10 cellular contexts compared by ENCODE assay signal in genomic region chr11:65445101-65445603, GRCh38. TPM values are rescaled to one million over a fixed set of nuclear protein-coding genes. Genes with fewer than 3 reads are reported as not detected.
DNase-seq lines count a peak whose midpoint lies in the region; ATAC-seq, FAIRE-seq and TF ChIP-seq lines count a peak whose summit lies in the region.
"Had no signal": no experiment of that assay in that cellular context is flagged by ENCODE, and none has a peak within 500 bp of the region (broad histone marks: within the 10 kb centered on the region; RNA-seq: fewer than 3 reads in every experiment).

No MANE protein-coding gene starts in this region.

- H3K4me2 ChIP-seq in SK-N-SH (no peak overlapping the region), endothelial cell of umbilical vein (ENCODE audit: insufficient read depth, low read length) (no peak overlapping the region)

- 93% methylated on average over 13 of the region's 15 CpGs for WGBS in SK-N-SH (ENCODE audit: low lambda C conversion rate)

- POLR2A ChIA-PET in SK-N-SH (lab: Yijun Ruan, JAX) (interaction anchor here (0.9 to 4.5 kb wide), 5 partner anchors 22 to 65 kb away, joined by 3 to 28 read pairs (median 7); partner anchors contain the start of genes MALAT1 and NEAT1), endothelial cell of umbilical vein (lab: Charles Lee) (interaction anchor here (0.5 to 6.9 kb wide), 5 partner anchors 13 to 122 kb away, joined by 3 to 70 read pairs (median 3); partner anchors contain the start of gene MALAT1)

- H3K27ac ChIP-seq in SK-N-SH (ENCODE audit: low read depth in 2 of 2, low read length in 1 of 2): peak overlapping the region; percentile 53 to 100
- no peak overlapping the region for H3K27ac ChIP-seq in endothelial cell of umbilical vein (ENCODE audit: insufficient read depth, low read depth, low read length)

- ATAC-seq in omental fat pad (ENCODE audit: low FRiP score) (peak; percentile 0), GM21737 (IDR thresholded peaks at IDR 0.05; ENCODE audit: unreplicated experiment) (no peak), HG03520 (IDR thresholded peaks at IDR 0.05; ENCODE audit: unreplicated experiment) (no peak)

- H3K4me1 ChIP-seq in SK-N-SH (ENCODE audit: control insufficient read depth in 1 of 2, insufficient read depth in 2 of 2, low read depth in 1 of 2, low read length in 1 of 2): peaks cover 0 to 19% of the 10 kb centered on the region in 2 experiments; a peak in 1 of 4 replicates
- no peaks in the 10 kb centered on the region for H3K4me1 ChIP-seq in endothelial cell of umbilical vein (ENCODE audit: control insufficient read depth, extremely low read depth, insufficient read depth, low read length)
- H3K4me1 ChIP-seq: HAP-1 had no signal

- no peaks in the 10 kb centered on the region for H3K27me3 ChIP-seq in SK-N-SH (ENCODE audit: insufficient read depth)
- H3K27me3 ChIP-seq in endothelial cell of umbilical vein (ENCODE audit: control insufficient read depth in 2 of 2, insufficient read depth in 2 of 2, low read length in 2 of 2): no peaks in the 10 kb centered on the region

- H3K4me3 ChIP-seq in SK-N-SH (ENCODE audit: low read depth in 2 of 2, low read length in 1 of 2) (no peak overlapping the region), endothelial cell of umbilical vein (replicated peaks in 1 of 3; ENCODE audit: insufficient read depth in 1 of 3, low read depth in 1 of 3, low read length in 3 of 3) (no peak overlapping the region)
- H3K4me3 ChIP-seq: HAP-1 had no signal

- peaks cover 38% of the 10 kb centered on the region for H3K4me1 Mint-ChIP-seq in Calu3 (ENCODE audit: low read depth, unreplicated experiment)

- H3K36me3 ChIP-seq in SK-N-SH (replicated peaks in 1 of 2; ENCODE audit: control insufficient read depth in 1 of 2, insufficient read depth in 2 of 2, low read length in 1 of 2) (peaks cover 28 to 44% of the 10 kb centered on the region in 2 experiments), endothelial cell of umbilical vein (ENCODE audit: control insufficient read depth in 2 of 2, extremely low read depth in 1 of 2, insufficient read depth in 2 of 2, low read length in 2 of 2) (peaks cover 5 to 10% of the 10 kb centered on the region in 2 experiments)

- no peak for FAIRE-seq in endothelial cell of umbilical vein (lab: Jason Lieb, UNC)

- H3K9me3 Mint-ChIP-seq in Calu3 (ENCODE audit: low read depth, unreplicated experiment): no peaks in the 10 kb centered on the region

- dilution Hi-C loops in endothelial cell of umbilical vein (cut with MboI; ENCODE audit: extremely low pct_ligation_motif_present, low sequenced_read_pairs): no loop called here

- TF ChIP-seq EP300 in SK-N-SH (IDR thresholded peaks at IDR 0.05; ENCODE audit: borderline replicate concordance in 1 of 2, low read depth in 1 of 2, low read length in 1 of 2): no peak

- H3K27ac Mint-ChIP-seq in Calu3 (ENCODE audit: unreplicated experiment): peak overlapping the region; percentile 92

- no peak overlapping the region for H3K4me3 Mint-ChIP-seq in Calu3 (ENCODE audit: low read depth, unreplicated experiment)

- no peak for DNase-seq in Calu3
- DNase-seq in SK-N-SH: no peak
- DNase-seq in endothelial cell of umbilical vein (ENCODE audit: low read depth, low spot score): peak; percentile 56
- no peak for DNase-seq in omental fat pad (ENCODE audit: low spot score)
- no peak for DNase-seq in NCI-H187 (lab: John Stamatoyannopoulos, UW)
- no peak for DNase-seq in MV-4-11 (lab: John Stamatoyannopoulos, UW)
- DNase-seq: NCI-H1048 had no signal

- BruUV-seq in Calu3 (replicated peaks; lab: Mats Ljungman, UMichigan) (no TSS peak), endothelial cell of umbilical vein (replicated peaks; lab: Mats Ljungman, UMichigan) (no TSS peak)

- peaks cover 99% of the 10 kb centered on the region for H3K36me3 Mint-ChIP-seq in Calu3 (ENCODE audit: insufficient read depth, unreplicated experiment)

- CTCF ChIA-PET in Calu3 (lab: Charles Lee) (interaction anchor here (1.0 kb wide), 1 partner anchor 34 kb away, joined by 3 read pairs; no protein-coding TSS in a partner anchor), SK-N-SH (lab: Yijun Ruan, JAX) (interaction anchor here (1.4 to 1.7 kb wide), 3 partner anchors 24 to 61 kb away, joined by 4 to 5 read pairs (median 4); no protein-coding TSS in a partner anchor), endothelial cell of umbilical vein (lab: Charles Lee) (interaction anchor here (1.0 to 2.6 kb wide), 5 partner anchors 23 to 65 kb away, joined by 3 to 15 read pairs (median 4); partner anchors contain the start of gene MALAT1)

- intact Hi-C loops in Calu3 (cut with micrococcal nuclease; ENCODE audit: unreplicated experiment): no loop called here
- intact Hi-C loops in endothelial cell of umbilical vein (cut with micrococcal nuclease): no loop called here

- peaks cover 93% of the 10 kb centered on the region for H3F3A ChIP-seq in SK-N-SH (replicated peaks; ENCODE audit: insufficient read depth)

- H3K79me2 ChIP-seq in SK-N-SH (ENCODE audit: insufficient read depth) (peaks cover 45% of the 10 kb centered on the region), endothelial cell of umbilical vein (ENCODE audit: control insufficient read depth, insufficient read depth, low read length) (peaks cover 24% of the 10 kb centered on the region)

- no peaks in the 10 kb centered on the region for H3K9me3 ChIP-seq in SK-N-SH
- H3K9me3 ChIP-seq in endothelial cell of umbilical vein (replicated peaks; ENCODE audit: control insufficient read depth, insufficient read depth, low read length): no peaks in the 10 kb centered on the region
- H3K9me3 ChIP-seq: HAP-1 had no signal

- no peak for TF ChIP-seq RAD21 in SK-N-SH (IDR thresholded peaks at IDR 0.05; ENCODE audit: low read length)

- H3K9ac ChIP-seq in SK-N-SH (no peak overlapping the region; the same call in 1 of the 2 replicates), endothelial cell of umbilical vein (replicated peaks; ENCODE audit: extremely low read depth, insufficient read depth, low read length) (no peak overlapping the region)

- no peaks in the 10 kb centered on the region for H3K9me1 ChIP-seq in endothelial cell of umbilical vein (replicated peaks; ENCODE audit: control insufficient read depth, extremely low read depth, insufficient read depth, low read length)

- H4K20me1 ChIP-seq in SK-N-SH (ENCODE audit: insufficient read depth) (peaks cover 92% of the 10 kb centered on the region), endothelial cell of umbilical vein (replicated peaks; ENCODE audit: control insufficient read depth, extremely low read depth, insufficient read depth, low read length) (no peaks in the 10 kb centered on the region)

- H2AFZ ChIP-seq in SK-N-SH (ENCODE audit: low read depth) (no peak overlapping the region), endothelial cell of umbilical vein (ENCODE audit: low read depth, low read length) (no peak overlapping the region)

- no peaks in the 10 kb centered on the region for H3K27me3 Mint-ChIP-seq in Calu3 (ENCODE audit: unreplicated experiment)

- no peaks in the 10 kb centered on the region for H3K9me2 ChIP-seq in SK-N-SH

- TF ChIP-seq CTCF in Calu3 (IDR thresholded peaks at IDR 0.05; ENCODE audit: unreplicated experiment) (no peak), SK-N-SH (IDR thresholded peaks at IDR 0.05) (no peak), endothelial cell of umbilical vein (IDR thresholded peaks at IDR 0.05; ENCODE audit: extremely low read depth in 1 of 2, insufficient read depth in 1 of 2, low read depth in 1 of 2, low read length in 2 of 2) (no peak), omental fat pad (IDR thresholded peaks at IDR 0.05) (no peak)

- peak; percentile 70 for TF ChIP-seq POLR2A in endothelial cell of umbilical vein (IDR thresholded peaks at IDR 0.05; ENCODE audit: low read depth, low read length)

RNA-seq across cellular contexts. Expression of gene NEAT1, which starts 22.6 kb away (rescaled TPM):
- 605 and 821 TPM in 2 replicates for total RNA-seq in Calu3 (2022)
- polyA plus RNA-seq in SK-N-SH (2012; rRNA removed): 435 and 479 TPM in 2 replicates
- polyA plus RNA-seq in SK-N-SH (2012; cell fraction: cytosol; rRNA removed): 93.7 and 99.2 TPM in 2 replicates
- polyA plus RNA-seq in SK-N-SH (2012; cell fraction: nucleus; rRNA removed): 3,897 and 4,476 TPM in 2 replicates
- 957 and 1,053 TPM in 2 replicates for total RNA-seq in endothelial cell of umbilical vein
- 34.4 and 43.3 TPM in 2 replicates for polyA plus RNA-seq in endothelial cell of umbilical vein
- 15.1 and 49.9 TPM in 2 replicates for polyA plus RNA-seq in endothelial cell of umbilical vein (2011; cell fraction: cytosol; rRNA removed)
- polyA plus RNA-seq in endothelial cell of umbilical vein (2011; cell fraction: nucleus; rRNA removed): 443 and 462 TPM in 2 replicates
- polyA plus RNA-seq in endothelial cell of umbilical vein (2012): 254 and 310 TPM in 2 replicates
- 900 and 1,086 TPM in 2 replicates for polyA minus RNA-seq in endothelial cell of umbilical vein
- polyA minus RNA-seq in endothelial cell of umbilical vein (2011; cell fraction: cytosol; rRNA and poly(A)+ RNA removed): 31.7 TPM
- 1,191 and 1,444 TPM in 2 replicates for polyA minus RNA-seq in endothelial cell of umbilical vein (2011; cell fraction: nucleus; rRNA and poly(A)+ RNA removed)
- 1,000 to 10,000 TPM in 1 of 4 donors, 100 to 1,000 TPM in 3; 447 to 1,169 (median 678) TPM for total RNA-seq in omental fat pad

RNA-seq across cellular contexts. Expression of gene MALAT1, which starts 53.7 kb away (rescaled TPM):
- 8,437 and 9,950 TPM in 2 replicates for total RNA-seq in Calu3 (2022)
- polyA plus RNA-seq in SK-N-SH (2012; rRNA removed): 285 and 510 TPM in 2 replicates
- 23.6 and 25.7 TPM in 2 replicates for polyA plus RNA-seq in SK-N-SH (2012; cell fraction: cytosol; rRNA removed)
- polyA plus RNA-seq in SK-N-SH (2012; cell fraction: nucleus; rRNA removed): 1,545 and 2,619 TPM in 2 replicates
- 7,529 and 7,700 TPM in 2 replicates for total RNA-seq in endothelial cell of umbilical vein
- polyA plus RNA-seq in endothelial cell of umbilical vein: 394 and 491 TPM in 2 replicates
- 47.1 and 87.3 TPM in 2 replicates for polyA plus RNA-seq in endothelial cell of umbilical vein (2011; cell fraction: cytosol; rRNA removed)
- polyA plus RNA-seq in endothelial cell of umbilical vein (2011; cell fraction: nucleus; rRNA removed): 5,514 and 5,703 TPM in 2 replicates
- polyA plus RNA-seq in endothelial cell of umbilical vein (2012): 638 and 920 TPM in 2 replicates
- 8,330 and 9,132 TPM in 2 replicates for polyA minus RNA-seq in endothelial cell of umbilical vein
- 1,996 TPM for polyA minus RNA-seq in endothelial cell of umbilical vein (2011; cell fraction: cytosol; rRNA and poly(A)+ RNA removed)
- polyA minus RNA-seq in endothelial cell of umbilical vein (2011; cell fraction: nucleus; rRNA and poly(A)+ RNA removed): 28,697 and 33,573 TPM in 2 replicates
- over 10,000 TPM; 11,614 to 21,764 (median 16,063) TPM for total RNA-seq in omental fat pad

RNA-seq across cellular contexts. Expression of gene FRMD8, which starts 58.7 kb away (rescaled TPM):
- total RNA-seq in Calu3 (2022) (40.2 and 51.9 TPM in 2 replicates), endothelial cell of umbilical vein (53.9 and 57.7 TPM in 2 replicates), omental fat pad (10 to 100 TPM; 29.2 to 77.9 (median 58.9) TPM)
- polyA plus RNA-seq in SK-N-SH (2012; rRNA removed) (17.4 and 19.0 TPM in 2 replicates), endothelial cell of umbilical vein (36.4 and 45.3 TPM in 2 replicates)
- polyA plus RNA-seq in SK-N-SH (2012; cell fraction: cytosol; rRNA removed): 8.0 and 14.0 TPM in 2 replicates
- 32.3 and 58.1 TPM in 2 replicates for polyA plus RNA-seq in SK-N-SH (2012; cell fraction: nucleus; rRNA removed)
- 24.9 and 33.1 TPM in 2 replicates for polyA plus RNA-seq in endothelial cell of umbilical vein (2011; cell fraction: cytosol; rRNA removed)
- polyA plus RNA-seq in endothelial cell of umbilical vein (2011; cell fraction: nucleus; rRNA removed): 38.1 and 42.6 TPM in 2 replicates
- polyA plus RNA-seq in endothelial cell of umbilical vein (2012): 24.3 and 29.2 TPM in 2 replicates
- 34.9 and 44.0 TPM in 2 replicates for polyA minus RNA-seq in endothelial cell of umbilical vein
- polyA minus RNA-seq in endothelial cell of umbilical vein (2011; cell fraction: cytosol; rRNA and poly(A)+ RNA removed): 16.4 TPM
- 22.2 and 24.7 TPM in 2 replicates for polyA minus RNA-seq in endothelial cell of umbilical vein (2011; cell fraction: nucleus; rRNA and poly(A)+ RNA removed)
